Comparison of ENCODE assay signal across 8 cellular contexts in the genomic region with DNA sequence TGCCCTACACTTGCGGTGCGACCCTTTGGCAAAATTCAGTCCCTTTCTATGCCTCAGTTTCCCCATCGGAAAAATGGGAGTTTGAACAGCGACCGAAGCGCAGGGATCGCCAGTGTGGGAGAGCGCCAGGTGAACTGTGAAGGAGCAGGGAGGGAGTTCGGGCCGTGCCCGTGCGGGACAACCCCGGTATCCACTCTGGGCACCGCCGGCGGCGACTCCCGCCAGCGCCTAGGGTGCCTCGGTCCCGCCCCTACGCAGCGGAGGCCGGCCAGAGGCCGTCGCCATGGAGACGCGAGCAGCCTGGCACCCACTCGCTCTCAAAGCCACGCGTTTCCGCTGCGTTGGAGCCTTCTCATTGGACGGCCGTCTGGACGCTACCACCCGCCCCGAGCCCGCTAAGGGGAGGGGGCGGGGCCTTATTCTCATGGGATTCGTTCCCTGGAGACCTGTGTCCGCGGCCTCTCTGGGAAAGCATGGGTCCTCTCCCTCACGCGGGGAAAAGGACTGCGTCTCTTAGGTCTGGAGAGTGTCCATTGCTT. TPM values are rescaled to one million over a fixed set of nuclear protein-coding genes. Genes with fewer than 3 reads are reported as not detected.
DNase-seq lines count a peak whose midpoint lies in the region; TF ChIP-seq lines count a peak whose summit lies in the region.

No MANE protein-coding gene starts in this region.

- no peaks in the 10 kb centered on the region for H3K27me3 Mint-ChIP-seq in activated naive CD4-positive, alpha-beta T cell treated with anti-CD3 and anti-CD28 coated beads, Interleukin-2, amount 10 ng/mL, durations not matched to agents 7 days and 5 days

- H3K36me3 Mint-ChIP-seq in activated naive CD4-positive, alpha-beta T cell treated with anti-CD3 and anti-CD28 coated beads, Interleukin-2, amount 10 ng/mL, durations not matched to agents 7 days and 5 days, result peaks cover 4% of the 10 kb centered on the region

- peak overlapping the region; percentile 88 for H3K4me3 Mint-ChIP-seq in activated naive CD4-positive, alpha-beta T cell treated with anti-CD3 and anti-CD28 coated beads, Interleukin-2, amount 10 ng/mL, durations not matched to agents 7 days and 5 days

- H3K9me3 ChIP-seq in SJSA1 (replicated peaks), result no peaks in the 10 kb centered on the region

- H3K27ac ChIP-seq in SJSA1, result peak overlapping the region; percentile 75
- H3K27ac ChIP-seq in temporal lobe (ENCODE audit: low read depth, low read length), result peak overlapping the region; percentile 94

- peak; percentile 95 for DNase-seq in GF-D8 (lab: John Stamatoyannopoulos, UW)
- DNase-seq in HEK293T (ENCODE audit: extremely low spot score), result peak; percentile 95
- peak; percentile 97 for DNase-seq in MV-4-11 (lab: John Stamatoyannopoulos, UW)
- peak; percentile 98 to 99 for DNase-seq in SJSA1 (ENCODE audit: low read depth in 1 of 2, low spot score in 2 of 2)
- peak; percentile 99 for DNase-seq in activated naive CD4-positive, alpha-beta T cell treated with anti-CD3 and anti-CD28 coated beads, Interleukin-2, amount 10 ng/mL, durations not matched to agents 7 days and 5 days
- peak; percentile 98 for DNase-seq in globus pallidus (ENCODE audit: low spot score)
- DNase-seq in nucleus accumbens (lab: John Stamatoyannopoulos, UW), result peak; percentile 83 to 99 (median 98)

- H3K27me3 ChIP-seq in SJSA1 (replicated peaks), result no peaks in the 10 kb centered on the region

- POLR2A ChIA-PET in HEK293T (lab: Yijun Ruan, JAX), result interaction anchor here (1.1 to 1.5 kb wide), 3 partner anchors 11 to 37 kb away, joined by 4 read pairs; partner anchors contain the start of gene UNC119B

- H3K36me3 ChIP-seq in SJSA1, result peaks cover 4% of the 10 kb centered on the region

- no peaks in the 10 kb centered on the region for H3K9me3 Mint-ChIP-seq in activated naive CD4-positive, alpha-beta T cell treated with anti-CD3 and anti-CD28 coated beads, Interleukin-2, amount 10 ng/mL, durations not matched to agents 7 days and 5 days

- H3K27ac Mint-ChIP-seq in activated naive CD4-positive, alpha-beta T cell treated with anti-CD3 and anti-CD28 coated beads, Interleukin-2, amount 10 ng/mL, durations not matched to agents 7 days and 5 days, result peak overlapping the region; percentile 93

- CTCF ChIA-PET in HEK293T (lab: Yijun Ruan, JAX), result interaction anchor here (1.2 kb wide), 1 partner anchor 14 kb away, joined by 3 read pairs; no protein-coding TSS in a partner anchor
- CTCF ChIA-PET in activated naive CD4-positive, alpha-beta T cell treated with anti-CD3 and anti-CD28 coated beads, Interleukin-2, amount 10 ng/mL, durations not matched to agents 7 days and 5 days (lab: Charles Lee), result interaction anchor here (1.0 to 2.4 kb wide), 2 partner anchors 38 to 103 kb away, joined by 3 to 29 read pairs; no protein-coding TSS in a partner anchor

- H3K4me3 ChIP-seq in SJSA1, result peak overlapping the region; percentile 76

- H3K4me1 ChIP-seq in SJSA1 (replicated peaks), result peaks cover 36% of the 10 kb centered on the region

- peaks cover 49% of the 10 kb centered on the region for H3K4me1 Mint-ChIP-seq in activated naive CD4-positive, alpha-beta T cell treated with anti-CD3 and anti-CD28 coated beads, Interleukin-2, amount 10 ng/mL, durations not matched to agents 7 days and 5 days

TF ChIP-seq in HEK293T, 16 proteins besides CTCF, POLR2A, EP300 and RAD21:
- TF ChIP-seq BHLHE40 (IDR thresholded peaks at IDR 0.05; ENCODE audit: borderline replicate concordance) (no peak), LEF1 (IDR thresholded peaks at IDR 0.05; ENCODE audit: borderline replicate concordance) (no peak), TARDBP (IDR thresholded peaks at IDR 0.05) (no peak), FOXK2 (IDR thresholded peaks at IDR 0.05) (no peak), SP1 (IDR thresholded peaks at IDR 0.05) (no peak; the same call in 1 of the 2 replicates), PKNOX1 (IDR thresholded peaks at IDR 0.05) (no peak), NFRKB (IDR thresholded peaks at IDR 0.05) (no peak), HDGF (IDR thresholded peaks at IDR 0.05; ENCODE audit: borderline replicate concordance) (no peak), CTBP1 (IDR thresholded peaks at IDR 0.05; ENCODE audit: borderline replicate concordance) (no peak)

RNA-seq across cellular contexts. Expression of gene MLEC, which starts 0.7 kb away (rescaled TPM):
- total RNA-seq in SJSA1 (2014; rRNA removed; shearing (Covaris generic)), result 70.0 and 84.6 TPM in 2 replicates
- 31.7 TPM for total RNA-seq in temporal lobe

RNA-seq across cellular contexts. Expression of gene UNC119B, which starts 24.0 kb away (rescaled TPM):
- total RNA-seq in SJSA1 (2014; rRNA removed; shearing (Covaris generic)), result 4.7 and 6.9 TPM in 2 replicates
- 16.5 TPM for total RNA-seq in temporal lobe

RNA-seq across cellular contexts. Expression of gene ACADS, which starts 39.4 kb away (rescaled TPM):
- 6.8 and 11.1 TPM in 2 replicates for total RNA-seq in SJSA1 (2014; rRNA removed; shearing (Covaris generic))
- 3.9 TPM for total RNA-seq in temporal lobe

RNA-seq across cellular contexts. Expression of gene CABP1, which starts 45.8 kb away (rescaled TPM):
- not detected in 2 replicates for total RNA-seq in SJSA1 (2014; rRNA removed; shearing (Covaris generic))
- 1.5 TPM for total RNA-seq in temporal lobe

Comparison
In these comparisons a context has a peak if more than half of its experiments do, and no peak if none do; other contexts are left out.
1. Peak in every context shown above with its lines: DNase-seq, H3K4me3 ChIP-seq and H3K27ac ChIP-seq.